ENCODE assay signal across 9 cellular contexts in the genomic region with DNA sequence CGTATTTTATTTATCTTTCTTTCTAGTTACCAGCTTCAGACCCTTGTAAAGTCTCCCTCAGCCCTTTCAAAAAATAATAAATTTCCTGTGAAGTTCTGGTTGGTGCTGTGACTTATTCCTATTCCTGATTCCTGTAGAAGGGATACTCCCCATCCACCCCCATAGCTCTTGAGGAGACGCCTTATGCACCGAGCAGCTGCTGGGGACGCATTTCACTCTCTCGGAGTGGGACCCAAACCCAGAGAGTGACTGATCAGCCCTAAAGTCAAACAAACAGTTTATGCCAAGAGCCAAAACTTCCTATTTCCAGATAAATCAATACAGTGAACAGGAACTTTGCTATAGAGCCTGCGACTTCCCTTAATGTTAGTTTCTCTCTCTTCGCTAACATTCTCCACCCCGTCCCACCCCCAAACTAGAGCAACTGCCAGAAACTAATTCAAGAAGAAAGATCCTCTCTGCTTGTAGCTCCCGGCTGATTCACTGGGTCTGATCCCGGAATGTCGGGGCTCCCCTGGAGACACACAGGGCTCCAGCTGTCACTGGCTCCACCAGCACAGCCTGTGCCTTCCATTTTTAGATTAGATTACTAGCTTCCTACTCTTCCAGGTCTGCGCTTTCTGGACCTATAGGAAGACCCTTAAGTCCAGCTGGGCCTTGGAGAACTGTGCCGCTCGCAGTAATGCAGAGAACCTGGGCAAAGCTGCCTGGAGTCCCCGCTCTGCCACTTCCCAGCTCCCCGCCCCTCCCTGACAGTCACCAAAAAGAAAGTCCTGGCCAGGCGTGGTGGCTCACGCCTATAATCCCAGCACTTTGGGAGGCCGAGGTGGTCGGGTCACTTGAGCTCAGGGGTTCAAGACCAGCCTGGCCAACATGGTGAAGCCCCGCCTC. TPM values are rescaled to one million over a fixed set of nuclear protein-coding genes. Genes with fewer than 3 reads are reported as not detected.
A peak's percentile ranks its signal among the peaks of the same experiment; 100 is the strongest.
DNase-seq lines count a peak whose midpoint lies in the region; ATAC-seq and TF ChIP-seq lines count a peak whose summit lies in the region.
"Had no signal": no experiment of that assay in that cellular context is flagged by ENCODE, and none has a peak within 500 bp of the region (broad histone marks: within the 10 kb centered on the region; RNA-seq: fewer than 3 reads in every experiment).

No MANE protein-coding gene starts in this region.

- H3K4me1 ChIP-seq in left ventricle myocardium inferior, result peaks cover 85% of the 10 kb centered on the region
- H3K4me1 ChIP-seq in rectal smooth muscle tissue (ENCODE audit: control insufficient read depth, insufficient read depth, low read length), result peaks cover 7% of the 10 kb centered on the region
- H3K4me1 ChIP-seq in A673 (ENCODE audit: insufficient read depth, low read length, poor library complexity, severe bottlenecking), result no peaks in the 10 kb centered on the region

- H3K4me3 Mint-ChIP-seq in activated naive CD8-positive, alpha-beta T cell treated with anti-CD3 and anti-CD28 coated beads, Interleukin-2, amount 50 U/mL, for 24 hours, result no peak overlapping the region

- H3K27me3 ChIP-seq in left ventricle myocardium inferior (ENCODE audit: low read depth), result no peaks in the 10 kb centered on the region
- H3K27me3 ChIP-seq in rectal smooth muscle tissue (ENCODE audit: control insufficient read depth, insufficient read depth, low read length), result no peaks in the 10 kb centered on the region
- H3K27me3 ChIP-seq in A673 (replicated peaks; ENCODE audit: insufficient read depth, low read depth, low read length, poor library complexity), result no peaks in the 10 kb centered on the region

- peak; percentile 33 for DNase-seq in D341Med (ENCODE audit: low spot score)
- DNase-seq in activated naive CD8-positive, alpha-beta T cell treated with anti-CD3 and anti-CD28 coated beads, Interleukin-2, amount 50 U/mL, for 24 hours, result no peak
- peak; percentile 64 for DNase-seq in left ventricle myocardium inferior
- DNase-seq in A673 (ENCODE audit: low spot score), result no peak
- no peak for DNase-seq in SKM-1 treated with dmso at 0.1 percent for 144 hours (lab: John Stamatoyannopoulos, UW; ENCODE audit: unreplicated experiment)
- DNase-seq in activated gamma-delta T cell (lab: John Stamatoyannopoulos, UW), result no peak
- DNase-seq in central memory CD4-positive, alpha-beta T cell, result no peak
- DNase-seq: DMS153 had no signal

- peak overlapping the region; percentile 87 for H3K27ac ChIP-seq in left ventricle myocardium inferior (replicated peaks)
- H3K27ac ChIP-seq in rectal smooth muscle tissue (ENCODE audit: low read depth, low read length), result peak overlapping the region; percentile 59
- no peak overlapping the region for H3K27ac ChIP-seq in A673 (ENCODE audit: low read depth, low read length, poor library complexity, severe bottlenecking)

- peak overlapping the region; percentile 29 for H3K27ac Mint-ChIP-seq in activated naive CD8-positive, alpha-beta T cell treated with anti-CD3 and anti-CD28 coated beads, Interleukin-2, amount 50 U/mL, for 24 hours

- H3K4me1 Mint-ChIP-seq in activated naive CD8-positive, alpha-beta T cell treated with anti-CD3 and anti-CD28 coated beads, Interleukin-2, amount 50 U/mL, for 24 hours, result peaks cover 16% of the 10 kb centered on the region

- CTCF ChIA-PET in A673 (lab: Charles Lee), result no interaction called here

- no peak overlapping the region for H3K9ac ChIP-seq in rectal smooth muscle tissue (ENCODE audit: low read length)

- TF ChIP-seq CTCF in left ventricle myocardium inferior (IDR thresholded peaks at IDR 0.05; ENCODE audit: borderline replicate concordance) (no peak), A673 (conservative IDR thresholded peaks at IDR 0.05; ENCODE audit: low read depth, low read length) (no peak)

- H3K36me3 ChIP-seq in left ventricle myocardium inferior (peaks cover 44% of the 10 kb centered on the region), rectal smooth muscle tissue (ENCODE audit: control insufficient read depth, insufficient read depth, low read length) (peaks cover 16% of the 10 kb centered on the region), A673 (ENCODE audit: insufficient read depth, low read length, poor library complexity, severe bottlenecking) (peaks cover 25% of the 10 kb centered on the region)

- peak overlapping the region; percentile 45 for H3K4me3 ChIP-seq in left ventricle myocardium inferior
- peak overlapping the region; percentile 17 for H3K4me3 ChIP-seq in rectal smooth muscle tissue (ENCODE audit: low read length)
- no peak overlapping the region for H3K4me3 ChIP-seq in A673 (ENCODE audit: low read depth, low read length, poor library complexity, severe bottlenecking)

- ATAC-seq in activated naive CD8-positive, alpha-beta T cell treated with anti-CD3 and anti-CD28 coated beads, Interleukin-2, amount 50 U/mL, for 24 hours, result no peak

- H3K27me3 Mint-ChIP-seq in activated naive CD8-positive, alpha-beta T cell treated with anti-CD3 and anti-CD28 coated beads, Interleukin-2, amount 50 U/mL, for 24 hours, result no peaks in the 10 kb centered on the region

- H3K9me3 ChIP-seq in left ventricle myocardium inferior (replicated peaks) (no peaks in the 10 kb centered on the region), A673 (ENCODE audit: low read depth, low read length, poor library complexity, severe bottlenecking) (no peaks in the 10 kb centered on the region)

- intact Hi-C loops in left ventricle myocardium inferior (cut with micrococcal nuclease), result no loop called here
- intact Hi-C loops in A673 (cut with micrococcal nuclease; ENCODE audit: unreplicated experiment), result no loop called here

- BruUV-seq in A673 (replicated peaks; lab: Mats Ljungman, UMichigan), result no TSS peak

- POLR2A ChIA-PET in A673 (lab: Charles Lee; ENCODE audit: low non-redundant PET), result no interaction called here

- no peaks in the 10 kb centered on the region for H3K9me3 Mint-ChIP-seq in activated naive CD8-positive, alpha-beta T cell treated with anti-CD3 and anti-CD28 coated beads, Interleukin-2, amount 50 U/mL, for 24 hours

- H3K36me3 Mint-ChIP-seq in activated naive CD8-positive, alpha-beta T cell treated with anti-CD3 and anti-CD28 coated beads, Interleukin-2, amount 50 U/mL, for 24 hours (ENCODE audit: low read depth), result peaks cover 11% of the 10 kb centered on the region

RNA-seq across cellular contexts. Expression of a gene that starts 45.2 kb away (rescaled TPM):
- total RNA-seq in left ventricle myocardium inferior (4.0 TPM), A673 (2021) (11.5 and 12.7 TPM in 2 replicates)

Comparison
In these comparisons a context has a peak if more than half of its experiments do, and no peak if none do; other contexts are left out.
1. DNase-seq: peak in D341Med (single experiment) and left ventricle myocardium inferior (single experiment); none in activated naive CD8-positive, alpha-beta T cell treated with anti-CD3 and anti-CD28 coated beads, Interleukin-2, amount 50 U/mL, for 24 hours (single experiment), A673 (single experiment), SKM-1 treated with dmso at 0.1 percent for 144 hours (single experiment), activated gamma-delta T cell (single experiment) and central memory CD4-positive, alpha-beta T cell (single experiment).